Comparison of ENCODE assay signal across 10 cellular contexts in genomic region chrX:129876734-129877395, GRCh38. TPM values are rescaled to one million over a fixed set of nuclear protein-coding genes. Genes with fewer than 3 reads are reported as not detected.
DNase-seq lines count a peak whose midpoint lies in the region; ATAC-seq, FAIRE-seq and TF ChIP-seq lines count a peak whose summit lies in the region.
"Had no signal": no experiment of that assay in that cellular context is flagged by ENCODE, and none has a peak within 500 bp of the region (broad histone marks: within the 10 kb centered on the region; RNA-seq: fewer than 3 reads in every experiment).

No MANE protein-coding gene starts in this region.

- no peak overlapping the region for H3K18ac ChIP-seq in mesenchymal stem cell (ENCODE audit: low read depth in 1 of 2, low read length in 2 of 2)

- H3K27ac ChIP-seq in astrocyte (ENCODE audit: low read depth, low read length) = peak overlapping the region; percentile 1
- no peak overlapping the region for H3K27ac ChIP-seq in mesenchymal stem cell (ENCODE audit: low read length, poor library complexity, severe bottlenecking)
- no peak overlapping the region for H3K27ac ChIP-seq in heart left ventricle
- H3K27ac ChIP-seq: neural progenitor cell had no signal

- ATAC-seq in heart left ventricle = no peak

- DNase-seq in ELR (ENCODE audit: low read depth) (peak; percentile 47), NCI-H187 treated with DMSO at 0.1 percent for 48 hours (lab: John Stamatoyannopoulos, UW) (peak; percentile 70), astrocyte (ENCODE audit: low read depth) (peak; percentile 74), mesenchymal stem cell (peak; percentile 52), heart left ventricle (no peak)
- no peak for DNase-seq in activated naive CD4-positive, alpha-beta T cell treated with anti-CD3 and anti-CD28 coated beads for 36 hours
- DNase-seq in stimulated activated CD4-positive, alpha-beta T cell treated with anti-CD3 and anti-CD28 coated beads, Interleukin-2, amount 100 ng/mL, for 24 hours = no peak
- DNase-seq in activated CD4-positive, alpha-beta T cell treated with anti-CD3 and anti-CD28 coated beads for 48 hours = no peak
- DNase-seq: activated effector memory CD4-positive, alpha-beta T cell treated with anti-CD3 and anti-CD28 coated beads, Interleukin-2, amount 50 U/mL, for 16 hours had no signal

- H3K9me3 ChIP-seq in astrocyte (ENCODE audit: insufficient read depth, low read depth, low read length) (no peaks in the 10 kb centered on the region), mesenchymal stem cell (ENCODE audit: control insufficient read depth, low read length) (no peaks in the 10 kb centered on the region), heart left ventricle (peaks cover 0 to 9% (median 0%) of the 10 kb centered on the region in 12 donors)

- no peak overlapping the region for H3K4ac ChIP-seq in mesenchymal stem cell (ENCODE audit: low read depth in 1 of 2, low read length in 2 of 2)

- H2BK12ac ChIP-seq in mesenchymal stem cell (ENCODE audit: low read length in 2 of 2) = no peak overlapping the region

- H2BK15ac ChIP-seq in mesenchymal stem cell (ENCODE audit: low read depth, poor library complexity, severe bottlenecking) = no peak overlapping the region

- no peak overlapping the region for H2BK5ac ChIP-seq in mesenchymal stem cell (ENCODE audit: low read depth, low read length, poor library complexity, severe bottlenecking)

- 59% methylated on average over 5 of the region's 5 CpGs for WGBS in mesenchymal stem cell
- WGBS in heart left ventricle, 4 donors = 47 to 72% (median 67%) methylated on average over 2 to 5 of the region's 5 CpGs

- TF ChIP-seq POLR2A in heart left ventricle (IDR thresholded peaks at IDR 0.05) = no peak

- H3K9me3 Mint-ChIP-seq in astrocyte (ENCODE audit: unreplicated experiment) = no peaks in the 10 kb centered on the region
- no peaks in the 10 kb centered on the region for H3K9me3 Mint-ChIP-seq in activated naive CD4-positive, alpha-beta T cell treated with anti-CD3 and anti-CD28 coated beads for 36 hours

- H2BK120ac ChIP-seq in mesenchymal stem cell (ENCODE audit: low read depth, low read length) = no peak overlapping the region

- H3K27me3 Mint-ChIP-seq in astrocyte (ENCODE audit: low read depth, unreplicated experiment) = no peaks in the 10 kb centered on the region
- H3K27me3 Mint-ChIP-seq in activated naive CD4-positive, alpha-beta T cell treated with anti-CD3 and anti-CD28 coated beads for 36 hours (ENCODE audit: low read depth) = no peaks in the 10 kb centered on the region

- no peak overlapping the region for H3K23ac ChIP-seq in mesenchymal stem cell (ENCODE audit: low read length in 2 of 2)

- no peak for FAIRE-seq in astrocyte (lab: Jason Lieb, UNC)

- CTCF ChIA-PET in activated naive CD4-positive, alpha-beta T cell treated with anti-CD3 and anti-CD28 coated beads for 36 hours (lab: Charles Lee) = no interaction called here

- H3K9ac ChIP-seq in astrocyte (ENCODE audit: low read length) (no peak overlapping the region), mesenchymal stem cell (ENCODE audit: low read length) (no peak overlapping the region)
- H3K9ac ChIP-seq: neural progenitor cell had no signal

- H2AK5ac ChIP-seq in mesenchymal stem cell (ENCODE audit: low read length, severe bottlenecking) = no peak overlapping the region

- H3K4me2 ChIP-seq in astrocyte (ENCODE audit: low read length) (peak overlapping the region; percentile 59), mesenchymal stem cell (ENCODE audit: low read length, poor library complexity, severe bottlenecking) (no peak overlapping the region)
- H3K4me2 ChIP-seq: neural progenitor cell had no signal

- H4K8ac ChIP-seq in mesenchymal stem cell (ENCODE audit: low read length) = no peak overlapping the region

- H3K36me3 ChIP-seq in astrocyte (ENCODE audit: insufficient read depth, low read length) (no peaks in the 10 kb centered on the region), mesenchymal stem cell (ENCODE audit: control insufficient read depth in 1 of 2, insufficient read depth in 2 of 2, low read depth in 1 of 2, low read length in 2 of 2) (no peaks in the 10 kb centered on the region), heart left ventricle (no peaks in the 10 kb centered on the region)
- H3K36me3 ChIP-seq: neural progenitor cell had no signal

- no peaks in the 10 kb centered on the region for H4K20me1 ChIP-seq in astrocyte (ENCODE audit: insufficient read depth, low read length)

- H3K27ac Mint-ChIP-seq in astrocyte (ENCODE audit: unreplicated experiment) = peak overlapping the region; percentile 60
- H3K27ac Mint-ChIP-seq in activated naive CD4-positive, alpha-beta T cell treated with anti-CD3 and anti-CD28 coated beads for 36 hours = no peak overlapping the region
- H3K27ac Mint-ChIP-seq: neural progenitor cell had no signal

- intact Hi-C loops in activated naive CD4-positive, alpha-beta T cell treated with anti-CD3 and anti-CD28 coated beads for 36 hours (cut with micrococcal nuclease) = no loop called here
- intact Hi-C loops in heart left ventricle (cut with DNase I) = no loop called here

- no peak overlapping the region for H4K91ac ChIP-seq in mesenchymal stem cell (ENCODE audit: low read length)

- H3K4me1 ChIP-seq in astrocyte (ENCODE audit: insufficient read depth, low read length) (peaks cover 14% of the 10 kb centered on the region), mesenchymal stem cell (ENCODE audit: control insufficient read depth, insufficient read depth, low read depth, low read length) (peaks cover 3% of the 10 kb centered on the region), heart left ventricle (no peaks in the 10 kb centered on the region)
- H3K4me1 ChIP-seq: neural progenitor cell had no signal

- H3K4me3 ChIP-seq in astrocyte (ENCODE audit: insufficient read depth, low read depth, low read length) (no peak overlapping the region), mesenchymal stem cell (ENCODE audit: insufficient read depth in 1 of 2, low read depth in 1 of 2, low read length in 2 of 2) (no peak overlapping the region), heart left ventricle (no peak overlapping the region)
- H3K4me3 ChIP-seq: neural progenitor cell had no signal

- H3K4me3 Mint-ChIP-seq in astrocyte (ENCODE audit: unreplicated experiment) = no peak overlapping the region
- H3K4me3 Mint-ChIP-seq in activated naive CD4-positive, alpha-beta T cell treated with anti-CD3 and anti-CD28 coated beads for 36 hours = no peak overlapping the region
- H3K4me3 Mint-ChIP-seq: neural progenitor cell had no signal

- no peak overlapping the region for H3K14ac ChIP-seq in mesenchymal stem cell (ENCODE audit: low read length in 2 of 2)

- no peaks in the 10 kb centered on the region for H3K79me1 ChIP-seq in mesenchymal stem cell (replicated peaks; ENCODE audit: low read length, poor library complexity, severe bottlenecking)

- TF ChIP-seq CTCF in astrocyte (IDR thresholded peaks at IDR 0.05; ENCODE audit: insufficient read depth, low read depth, low read length) (no peak), heart left ventricle (IDR thresholded peaks at IDR 0.05) (no peak)

- H3K79me2 ChIP-seq in astrocyte (ENCODE audit: insufficient read depth, low read length) = no peaks in the 10 kb centered on the region

- H3K27me3 ChIP-seq in astrocyte (ENCODE audit: insufficient read depth, low read length) (no peaks in the 10 kb centered on the region), mesenchymal stem cell (ENCODE audit: control insufficient read depth in 1 of 2, insufficient read depth in 1 of 2, low read length in 2 of 2) (peaks cover 2 to 19% of the 10 kb centered on the region in 2 experiments), heart left ventricle (peaks cover 0 to 8% (median 0%) of the 10 kb centered on the region in 9 donors)
- H3K27me3 ChIP-seq: neural progenitor cell had no signal

- peaks cover 5% of the 10 kb centered on the region for H3K4me1 Mint-ChIP-seq in astrocyte (ENCODE audit: low read depth, unreplicated experiment)
- H3K4me1 Mint-ChIP-seq in activated naive CD4-positive, alpha-beta T cell treated with anti-CD3 and anti-CD28 coated beads for 36 hours (ENCODE audit: low read depth) = no peaks in the 10 kb centered on the region

- no peaks in the 10 kb centered on the region for H3K36me3 Mint-ChIP-seq in astrocyte (ENCODE audit: low read depth, unreplicated experiment)
- H3K36me3 Mint-ChIP-seq in activated naive CD4-positive, alpha-beta T cell treated with anti-CD3 and anti-CD28 coated beads for 36 hours (ENCODE audit: low read depth) = no peaks in the 10 kb centered on the region
- H3K36me3 Mint-ChIP-seq: neural progenitor cell had no signal

- no peak overlapping the region for H2AFZ ChIP-seq in astrocyte (ENCODE audit: low read depth, low read length)
- H2AFZ ChIP-seq in mesenchymal stem cell (ENCODE audit: low read depth, low read length) = no peak overlapping the region
- H2AFZ ChIP-seq: neural progenitor cell had no signal

RNA-seq across cellular contexts. Expression of gene UTP14A, which starts 29.1 kb away (rescaled TPM):
- total RNA-seq in astrocyte (22.2 and 23.4 TPM in 2 replicates), heart left ventricle (10 to 100 TPM in 3 of 9 donors, 1 to 10 TPM in 6; 7.3 to 10.6 (median 9.0) TPM)
- 17.5 TPM for polyA plus RNA-seq in mesenchymal stem cell (2013, experiment 1 of 2)
- polyA plus RNA-seq in mesenchymal stem cell (2013, experiment 2 of 2) = 17.4 TPM
- total RNA-seq in activated naive CD4-positive, alpha-beta T cell treated with anti-CD3 and anti-CD28 coated beads for 36 hours = 10 to 100 TPM; 21.5 to 22.6 TPM
- polyA plus RNA-seq in heart left ventricle = 10 to 100 TPM in 1 of 2 donors, 1 to 10 TPM in 1; 5.6 to 14.0 TPM

RNA-seq across cellular contexts. Expression of gene ZDHHC9, which starts 33.2 kb away (rescaled TPM):
- total RNA-seq in astrocyte (64.0 and 66.7 TPM in 2 replicates), heart left ventricle (10 to 100 TPM in 7 of 9 donors, 1 to 10 TPM in 2; 8.1 to 39.0 (median 13.2) TPM)
- polyA plus RNA-seq in mesenchymal stem cell (2013, experiment 1 of 2) = 50.8 TPM
- 51.1 TPM for polyA plus RNA-seq in mesenchymal stem cell (2013, experiment 2 of 2)
- 1 to 10 TPM; 7.1 TPM for total RNA-seq in activated naive CD4-positive, alpha-beta T cell treated with anti-CD3 and anti-CD28 coated beads for 36 hours
- polyA plus RNA-seq in heart left ventricle = 10 to 100 TPM in 1 of 2 donors, 1 to 10 TPM in 1; 3.5 to 30.8 TPM

Comparison
In these comparisons a context has a peak if more than half of its experiments do, and no peak if none do; other contexts are left out.
1. DNase-seq: peak in ELR (single experiment), NCI-H187 treated with DMSO at 0.1 percent for 48 hours (single experiment), astrocyte (single experiment) and mesenchymal stem cell (single experiment); none in activated naive CD4-positive, alpha-beta T cell treated with anti-CD3 and anti-CD28 coated beads for 36 hours (single experiment), stimulated activated CD4-positive, alpha-beta T cell treated with anti-CD3 and anti-CD28 coated beads, Interleukin-2, amount 100 ng/mL, for 24 hours (0 of 2), heart left ventricle (0 of 5) and activated CD4-positive, alpha-beta T cell treated with anti-CD3 and anti-CD28 coated beads for 48 hours (single experiment).